In genomic region chr15:36161781-36162212, GRCh38 we compare ENCODE assay signal across 12 cellular contexts.
A peak's percentile ranks its signal among the peaks of the same experiment; 100 is the strongest.
DNase-seq lines count a peak whose midpoint lies in the region; ATAC-seq and TF ChIP-seq lines count a peak whose summit lies in the region.
"Had no signal": no experiment of that assay in that cellular context is flagged by ENCODE, and none has a peak within 500 bp of the region (broad histone marks: within the 10 kb centered on the region; RNA-seq: fewer than 3 reads in every experiment).

No MANE protein-coding gene starts in this region.

- no peaks in the 10 kb centered on the region for H3K79me2 ChIP-seq in OCI-LY7 (ENCODE audit: insufficient read depth, low read depth, low read length)

- no peak overlapping the region for H3K27ac Mint-ChIP-seq in MCF 10A (ENCODE audit: low read depth, unreplicated experiment)
- no peak overlapping the region for H3K27ac Mint-ChIP-seq in effector memory CD8-positive, alpha-beta T cell

- no peak overlapping the region for H3K27ac ChIP-seq in psoas muscle
- H3K27ac ChIP-seq in OCI-LY7 (ENCODE audit: low read depth, low read length, poor library complexity, severe bottlenecking): no peak overlapping the region
- H3K27ac ChIP-seq: stomach had no signal

- POLR2A ChIA-PET in MCF 10A (lab: Yijun Ruan, JAX): no interaction called here
- POLR2A ChIA-PET in OCI-LY7 (lab: Charles Lee): interaction anchor here (0.7 kb wide), 1 partner anchor 396 kb away, joined by 5 read pairs; no protein-coding TSS in a partner anchor

- no peak overlapping the region for H3K4me3 Mint-ChIP-seq in MCF 10A (ENCODE audit: unreplicated experiment)
- no peak overlapping the region for H3K4me3 Mint-ChIP-seq in effector memory CD8-positive, alpha-beta T cell
- H3K4me3 Mint-ChIP-seq: activated T-cell treated with anti-CD3 and anti-CD28 coated beads, Interleukin-2, amount 50 U/mL, for 4 hours had no signal

- in situ Hi-C loops in G401 (cut with HindIII; ENCODE audit: low sequenced_read_pairs): no loop called here

- H3K27me3 Mint-ChIP-seq in MCF 10A (ENCODE audit: insufficient read depth, unreplicated experiment): no peaks in the 10 kb centered on the region
- H3K27me3 Mint-ChIP-seq in effector memory CD8-positive, alpha-beta T cell: no peaks in the 10 kb centered on the region

- H3K36me3 ChIP-seq in psoas muscle (ENCODE audit: insufficient read depth in 1 of 2, low read depth in 1 of 2) (no peaks in the 10 kb centered on the region), OCI-LY7 (ENCODE audit: insufficient read depth, low read length) (no peaks in the 10 kb centered on the region)
- H3K36me3 ChIP-seq: stomach had no signal

- H3K27me3 ChIP-seq in psoas muscle (ENCODE audit: insufficient read depth in 3 of 3, low read length in 2 of 3): no peaks in the 10 kb centered on the region
- H3K27me3 ChIP-seq: stomach had no signal

- 15 to 31% (median 19%) methylated on average over 1 of the region's 1 CpG for WGBS in psoas muscle, 3 donors

- H3K4me2 ChIP-seq in OCI-LY7 (ENCODE audit: low read length): no peak overlapping the region

- peak; percentile 85 to 90 for ATAC-seq in left cardiac atrium
- ATAC-seq in psoas muscle: peak in 3 of 4 donors; percentile 34 to 80 (median 41)
- no peak for ATAC-seq in effector memory CD8-positive, alpha-beta T cell (replicated peaks)
- no peak for ATAC-seq in GM19035 (IDR thresholded peaks at IDR 0.05; ENCODE audit: unreplicated experiment)
- ATAC-seq: activated T-cell treated with anti-CD3 and anti-CD28 coated beads, Interleukin-2, amount 50 U/mL, for 4 hours had no signal

- DNase-seq in G401 (ENCODE audit: low spot score) (peak; percentile 30), MCF 10A (ENCODE audit: unreplicated experiment) (peak; percentile 49), left cardiac atrium (peak; percentile 18), psoas muscle (peak in 1 of 2 donors; percentile 53), OCI-LY7 (ENCODE audit: low spot score) (no peak), 8988T (no peak)
- DNase-seq in effector memory CD8-positive, alpha-beta T cell: no peak
- DNase-seq: activated T-cell treated with anti-CD3 and anti-CD28 coated beads, Interleukin-2, amount 50 U/mL, for 4 hours; Calu3; NCI-H1694; stomach had no signal

- H3K9me2 ChIP-seq in OCI-LY7 (ENCODE audit: insufficient read depth, low read length): no peaks in the 10 kb centered on the region

- BruUV-seq in MCF 10A (replicated peaks; lab: Mats Ljungman, UMichigan) (no TSS peak), OCI-LY7 (replicated peaks; lab: Mats Ljungman, UMichigan) (no TSS peak)

- H3K4me3 ChIP-seq in psoas muscle: no peak overlapping the region
- no peak overlapping the region for H3K4me3 ChIP-seq in OCI-LY7 (ENCODE audit: low read depth, low read length, poor library complexity, severe bottlenecking)
- H3K4me3 ChIP-seq: stomach had no signal

- intact Hi-C loops in MCF 10A (cut with micrococcal nuclease): no loop called here
- intact Hi-C loops in left cardiac atrium (cut with DNase I): no loop called here
- intact Hi-C loops in psoas muscle (cut with DNase I): no loop called here
- intact Hi-C loops in OCI-LY7 (cut with micrococcal nuclease; ENCODE audit: unreplicated experiment): no loop called here

- TF ChIP-seq CTCF in MCF 10A (IDR thresholded peaks at IDR 0.05; ENCODE audit: unreplicated experiment) (no peak), psoas muscle (IDR thresholded peaks at IDR 0.05) (no peak), OCI-LY7 (conservative IDR thresholded peaks at IDR 0.05; ENCODE audit: low read length) (no peak)

- no peaks in the 10 kb centered on the region for H3K36me3 Mint-ChIP-seq in MCF 10A (ENCODE audit: insufficient read depth, unreplicated experiment)
- no peaks in the 10 kb centered on the region for H3K36me3 Mint-ChIP-seq in effector memory CD8-positive, alpha-beta T cell (ENCODE audit: insufficient read depth)

- no peak overlapping the region for H2AFZ ChIP-seq in OCI-LY7 (ENCODE audit: low read length)

- H3K9me3 ChIP-seq in psoas muscle: no peaks in the 10 kb centered on the region
- no peaks in the 10 kb centered on the region for H3K9me3 ChIP-seq in OCI-LY7 (ENCODE audit: low read length)

- H3K9me3 Mint-ChIP-seq in MCF 10A (ENCODE audit: unreplicated experiment): peaks cover 22% of the 10 kb centered on the region
- peaks cover 0 to 6% of the 10 kb centered on the region in 2 donors for H3K9me3 Mint-ChIP-seq in effector memory CD8-positive, alpha-beta T cell

- H3K4me1 Mint-ChIP-seq in MCF 10A (ENCODE audit: insufficient read depth, unreplicated experiment): no peaks in the 10 kb centered on the region
- no peaks in the 10 kb centered on the region for H3K4me1 Mint-ChIP-seq in effector memory CD8-positive, alpha-beta T cell (ENCODE audit: low read depth in 2 of 2)

- no peaks in the 10 kb centered on the region for H3K4me1 ChIP-seq in psoas muscle
- no peaks in the 10 kb centered on the region for H3K4me1 ChIP-seq in OCI-LY7 (ENCODE audit: insufficient read depth, low read length, poor library complexity, severe bottlenecking)
- H3K4me1 ChIP-seq: stomach had no signal

- CTCF ChIA-PET in MCF 10A (lab: Yijun Ruan, JAX): interaction anchor here (1.3 kb wide), 2 partner anchors 12 to 410 kb away, joined by 3 to 5 read pairs; no protein-coding TSS in a partner anchor
- CTCF ChIA-PET in OCI-LY7 (lab: Charles Lee; ENCODE audit: unreplicated experiment): no interaction called here

- H4K20me1 ChIP-seq in OCI-LY7 (ENCODE audit: insufficient read depth, low read length): no peaks in the 10 kb centered on the region; the same call in 1 of the 2 replicates

Comparison
In these comparisons a context has a peak if more than half of its experiments do, and no peak if none do; other contexts are left out.
1. DNase-seq: peak in G401 (single experiment), MCF 10A (single experiment) and left cardiac atrium (single experiment); none in OCI-LY7 (single experiment), effector memory CD8-positive, alpha-beta T cell (0 of 3) and 8988T (single experiment).
2. ATAC-seq: peak in left cardiac atrium (2 of 2) and psoas muscle (3 of 4); none in effector memory CD8-positive, alpha-beta T cell (single experiment) and GM19035 (single experiment).